Comparison of ENCODE assay signal across 27 cellular contexts in genomic region chr2:68126561-68126960, GRCh38.
"Had no signal": no experiment of that assay in that cellular context is flagged by ENCODE, and none has a peak within 500 bp of the region (broad histone marks: within the 10 kb centered on the region; RNA-seq: fewer than 3 reads in every experiment).

No MANE protein-coding gene starts in this region.

- H3K9me3 ChIP-seq: ovary, psoas muscle, right lobe of liver, sigmoid colon, stomach, thoracic aorta, thyroid gland, tibial nerve, upper lobe of left lung, vagina had no signal

- H3K27me3 ChIP-seq: neural progenitor cell, ovary, right lobe of liver, sigmoid colon, stomach, thyroid gland, tibial nerve, upper lobe of left lung, vagina had no signal

- H3K9ac ChIP-seq: neural progenitor cell, parathyroid adenoma had no signal

- H3K4me3 Mint-ChIP-seq: nephron; neural progenitor cell; stimulated activated effector memory CD8-positive, alpha-beta T cell treated with anti-CD3 and anti-CD28 coated beads, Interleukin-12 subunit alpha, Interleukin-12 subunit beta, amount 100 ng/mL, for 72 hours; stimulated activated naive B cell treated with anti-CD40 and anti-IgM and Interleukin-4, amounts not matched to agents 10 μg/mL and 1 μg/mL and 100 μg/mL, for 72 hours; stimulated activated naive CD8-positive, alpha-beta T cell treated with anti-CD3 and anti-CD28 coated beads, Interleukin-15, Interleukin-2, amounts not matched to agents 100 ng/mL and 50 ng/mL, for 24 hours had no signal

- H3K27ac ChIP-seq: neural progenitor cell, ovary, parathyroid adenoma, psoas muscle, right lobe of liver, sigmoid colon, stomach, thoracic aorta, thyroid gland, tibial nerve, upper lobe of left lung, vagina had no signal

- ATAC-seq: psoas muscle; right cardiac atrium; right lobe of liver; stimulated activated effector memory CD8-positive, alpha-beta T cell treated with anti-CD3 and anti-CD28 coated beads, Interleukin-12 subunit alpha, Interleukin-12 subunit beta, amount 100 ng/mL, for 72 hours had no signal

- H3K9me3 Mint-ChIP-seq: nephron; neural progenitor cell; stimulated activated effector memory CD8-positive, alpha-beta T cell treated with anti-CD3 and anti-CD28 coated beads, Interleukin-12 subunit alpha, Interleukin-12 subunit beta, amount 100 ng/mL, for 72 hours; stimulated activated naive B cell treated with anti-CD40 and anti-IgM and Interleukin-4, amounts not matched to agents 10 μg/mL and 1 μg/mL and 100 μg/mL, for 72 hours; stimulated activated naive CD8-positive, alpha-beta T cell treated with anti-CD3 and anti-CD28 coated beads, Interleukin-15, Interleukin-2, amounts not matched to agents 100 ng/mL and 50 ng/mL, for 24 hours had no signal

- H3K4me2 ChIP-seq: neural progenitor cell had no signal

- H3K79me2 ChIP-seq: parathyroid adenoma had no signal

- H3K36me3 ChIP-seq: ovary, right lobe of liver, thyroid gland had no signal

- H2AFZ ChIP-seq: neural progenitor cell, parathyroid adenoma had no signal

- FAIRE-seq: small intestine, urothelium cell line had no signal

- H3K4me3 ChIP-seq: neural progenitor cell, ovary, psoas muscle, right lobe of liver, sigmoid colon, stomach, thoracic aorta, thyroid gland, tibial nerve, upper lobe of left lung, vagina had no signal

- H3K4me1 ChIP-seq: neural progenitor cell, parathyroid adenoma, thyroid gland, vagina had no signal

- H3K27ac Mint-ChIP-seq: nephron; neural progenitor cell; progenitor cell of endocrine pancreas; stimulated activated effector memory CD8-positive, alpha-beta T cell treated with anti-CD3 and anti-CD28 coated beads, Interleukin-12 subunit alpha, Interleukin-12 subunit beta, amount 100 ng/mL, for 72 hours; stimulated activated naive B cell treated with anti-CD40 and anti-IgM and Interleukin-4, amounts not matched to agents 10 μg/mL and 1 μg/mL and 100 μg/mL, for 72 hours; stimulated activated naive CD8-positive, alpha-beta T cell treated with anti-CD3 and anti-CD28 coated beads, Interleukin-15, Interleukin-2, amounts not matched to agents 100 ng/mL and 50 ng/mL, for 24 hours had no signal

- DNase-seq: occipital lobe; ovary; posterior cingulate gyrus; psoas muscle; right cardiac atrium; right lobe of liver; sigmoid colon; small intestine; stimulated activated CD4-positive, alpha-beta T cell treated with anti-CD3 and anti-CD28 coated beads, Interleukin-15, amount 100 ng/mL, for 24 hours; stimulated activated CD4-positive, alpha-beta T cell treated with anti-CD3 and anti-CD28 coated beads, Interleukin-2, amount 100 ng/mL, for 24 hours; stimulated activated CD4-positive, alpha-beta T cell treated with anti-CD3 and anti-CD28 coated beads, Interleukin-2, amount 100 ng/mL, for 48 hours; stimulated activated CD4-positive, alpha-beta T cell treated with anti-CD3 and anti-CD28 coated beads, Interleukin-4, amount 100 ng/mL, for 24 hours; stimulated activated naive B cell treated with anti-CD40 and anti-IgM and Interleukin-4, amounts not matched to agents 10 μg/mL and 1 μg/mL and 100 μg/mL, for 72 hours; stimulated activated naive CD4-positive, alpha-beta T cell treated with Interleukin-2 at 50 U/mL for 16 hours; stomach; thyroid gland; upper lobe of left lung had no signal

- H3K4me1 Mint-ChIP-seq: stimulated activated effector memory CD8-positive, alpha-beta T cell treated with anti-CD3 and anti-CD28 coated beads, Interleukin-12 subunit alpha, Interleukin-12 subunit beta, amount 100 ng/mL, for 72 hours had no signal

- H3K27me3 Mint-ChIP-seq: progenitor cell of endocrine pancreas; stimulated activated naive B cell treated with anti-CD40 and anti-IgM and Interleukin-4, amounts not matched to agents 10 μg/mL and 1 μg/mL and 100 μg/mL, for 72 hours; stimulated activated naive CD8-positive, alpha-beta T cell treated with anti-CD3 and anti-CD28 coated beads, Interleukin-15, Interleukin-2, amounts not matched to agents 100 ng/mL and 50 ng/mL, for 24 hours had no signal
